Comparison of ENCODE assay signal across 1 cellular context in the genomic region with DNA sequence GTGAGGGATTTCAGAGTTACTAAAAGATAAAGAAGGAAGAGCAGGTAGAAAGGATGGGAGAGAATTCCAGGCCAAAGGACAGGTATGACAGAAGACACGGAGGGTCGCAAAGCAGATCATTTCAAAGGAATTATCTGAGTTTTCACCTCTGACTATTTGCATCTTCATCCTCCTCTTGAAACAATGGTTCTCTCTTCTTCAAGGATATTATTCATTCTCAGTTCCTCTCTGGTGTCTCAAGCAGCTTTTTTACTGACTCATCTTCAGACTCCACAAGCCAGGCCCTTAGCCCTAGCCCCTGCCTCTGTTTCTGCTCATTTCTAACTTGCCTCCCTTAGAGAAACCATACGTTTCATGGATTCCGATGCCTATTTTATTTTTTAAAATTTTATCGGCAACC.
TF ChIP-seq lines count a peak whose summit lies in the region.

No MANE protein-coding gene starts in this region.

TF ChIP-seq in HepG2, 621 proteins besides CTCF, POLR2A, EP300 and RAD21:
- TF ChIP-seq GATAD1 (CRISPR knock-in tag; IDR thresholded peaks at IDR 0.05) (no peak), ZMYM2 (CRISPR knock-in tag; IDR thresholded peaks at IDR 0.05) (no peak)
TF ChIP-seq in HepG2: peak in this region for 0.
